Comparison of ENCODE assay signal across 10 cellular contexts in the genomic region with DNA sequence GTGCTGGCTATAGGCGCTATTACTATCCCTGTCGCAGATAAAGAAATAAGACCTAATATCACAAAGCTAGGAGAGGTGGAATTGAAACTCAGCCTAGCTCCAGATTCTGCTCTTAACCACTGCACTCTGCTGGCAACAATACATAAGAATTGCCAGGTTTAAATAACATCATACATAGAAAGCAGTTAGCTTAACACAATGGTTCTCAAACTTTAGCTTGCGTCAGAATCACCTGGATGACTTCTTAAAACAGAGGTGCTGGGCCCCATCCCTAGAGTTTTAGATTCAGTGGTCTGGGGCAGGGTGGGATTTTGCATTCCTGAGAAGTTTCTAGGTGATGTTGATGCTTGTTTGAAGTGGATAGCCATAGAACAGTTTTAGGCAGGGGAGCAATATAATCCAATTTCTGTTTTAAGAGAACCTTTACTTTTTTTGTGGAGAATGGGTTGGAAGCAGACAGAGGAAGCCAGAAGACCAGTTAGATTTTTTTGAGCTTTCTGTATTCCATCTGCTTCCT. TPM values are rescaled to one million over a fixed set of nuclear protein-coding genes. Genes with fewer than 3 reads are reported as not detected.
DNase-seq lines count a peak whose midpoint lies in the region; ATAC-seq and TF ChIP-seq lines count a peak whose summit lies in the region.
"Had no signal": no experiment of that assay in that cellular context is flagged by ENCODE, and none has a peak within 500 bp of the region (broad histone marks: within the 10 kb centered on the region; RNA-seq: fewer than 3 reads in every experiment).

No MANE protein-coding gene starts in this region.

- intact Hi-C loops in Calu3 (cut with micrococcal nuclease; ENCODE audit: unreplicated experiment), result no loop called here

- no TSS peak for BruUV-seq in Calu3 (replicated peaks; lab: Mats Ljungman, UMichigan)

- no peaks in the 10 kb centered on the region for H3K27me3 ChIP-seq in MG63

- H3K4me1 Mint-ChIP-seq in Calu3 (ENCODE audit: low read depth, unreplicated experiment) (peaks cover 17% of the 10 kb centered on the region), nephron progenitor cell (peaks cover 33% of the 10 kb centered on the region)
- peaks cover 27% of the 10 kb centered on the region for H3K4me1 Mint-ChIP-seq in central memory CD8-positive, alpha-beta T cell

- ATAC-seq in central memory CD8-positive, alpha-beta T cell (replicated peaks; ENCODE audit: extremely low read depth, poor library complexity, severe bottlenecking), result no peak
- ATAC-seq in GM21390 (IDR thresholded peaks at IDR 0.05; ENCODE audit: unreplicated experiment), result no peak

- peak overlapping the region; percentile 79 for H3K4me3 Mint-ChIP-seq in Calu3 (ENCODE audit: low read depth, unreplicated experiment)
- H3K4me3 Mint-ChIP-seq in central memory CD8-positive, alpha-beta T cell, result peak overlapping the region; percentile 79
- H3K4me3 Mint-ChIP-seq in nephron progenitor cell, result peak overlapping the region; percentile 82

- CTCF ChIA-PET in Calu3 (lab: Charles Lee), result interaction anchor here (1.1 to 2.6 kb wide), 3 partner anchors 18 to 48 kb away, joined by 3 to 15 read pairs (median 4); a partner anchor contains a TSS

- H3K27me3 Mint-ChIP-seq in Calu3 (ENCODE audit: unreplicated experiment) (peaks cover 19% of the 10 kb centered on the region), nephron progenitor cell (ENCODE audit: low read depth, poor library complexity) (peaks cover 12% of the 10 kb centered on the region)
- H3K27me3 Mint-ChIP-seq in central memory CD8-positive, alpha-beta T cell, result no peaks in the 10 kb centered on the region

- no peak for TF ChIP-seq CTCF in Calu3 (IDR thresholded peaks at IDR 0.05; ENCODE audit: unreplicated experiment)
- no peak for TF ChIP-seq CTCF in nephron progenitor cell (IDR thresholded peaks at IDR 0.05)

- no peak for DNase-seq in Calu3
- DNase-seq in MG63, result no peak
- DNase-seq in central memory CD8-positive, alpha-beta T cell (ENCODE audit: low spot score in 2 of 2), result no peak
- no peak for DNase-seq in nephron progenitor cell
- DNase-seq in NCI-H146 (lab: John Stamatoyannopoulos, UW), result no peak
- DNase-seq in cerebellar cortex (ENCODE audit: low spot score), result no peak
- no peak for DNase-seq in SHP77 (lab: John Stamatoyannopoulos, UW)
- DNase-seq: NCI-H2081 treated with DMSO at 0.1 percent for 48 hours had no signal

- peaks cover 20% of the 10 kb centered on the region for H3K36me3 ChIP-seq in MG63

- no peaks in the 10 kb centered on the region for H3K9me3 ChIP-seq in MG63

- H3K27ac Mint-ChIP-seq in Calu3 (ENCODE audit: unreplicated experiment) (no peak overlapping the region), nephron progenitor cell (no peak overlapping the region)
- H3K27ac Mint-ChIP-seq in central memory CD8-positive, alpha-beta T cell (ENCODE audit: low read depth), result no peak overlapping the region

- H3K9me3 Mint-ChIP-seq in Calu3 (ENCODE audit: low read depth, unreplicated experiment) (no peaks in the 10 kb centered on the region), nephron progenitor cell (no peaks in the 10 kb centered on the region)
- no peaks in the 10 kb centered on the region for H3K9me3 Mint-ChIP-seq in central memory CD8-positive, alpha-beta T cell

- peak overlapping the region; percentile 89 for H3K4me3 ChIP-seq in MG63

- H3K36me3 Mint-ChIP-seq in Calu3 (ENCODE audit: insufficient read depth, unreplicated experiment) (peaks cover 30% of the 10 kb centered on the region), nephron progenitor cell (ENCODE audit: low read depth) (peaks cover 5% of the 10 kb centered on the region)
- peaks cover 3% of the 10 kb centered on the region for H3K36me3 Mint-ChIP-seq in central memory CD8-positive, alpha-beta T cell (ENCODE audit: insufficient read depth)

RNA-seq across cellular contexts. Expression of a gene that starts 1.1 kb away (rescaled TPM):
- 62.0 and 74.5 TPM in 2 replicates for total RNA-seq in Calu3 (2022)
- 69.4 and 89.7 TPM in 2 replicates for total RNA-seq in MG63 (2014; rRNA removed; shearing (Covaris generic); ENCODE audit: low replicate concordance)

RNA-seq across cellular contexts. Expression of a gene that starts 3.8 kb away (rescaled TPM):
- not detected in 2 replicates for total RNA-seq in Calu3 (2022)
- total RNA-seq in MG63 (2014; rRNA removed; shearing (Covaris generic); ENCODE audit: low replicate concordance), result 0.16 TPM in 1 of 2 replicates, not detected in the other

RNA-seq across cellular contexts. Expression of a gene that starts 23.0 kb away (rescaled TPM):
- total RNA-seq in Calu3 (2022), result not detected in 2 replicates
- not detected in 2 replicates for total RNA-seq in MG63 (2014; rRNA removed; shearing (Covaris generic); ENCODE audit: low replicate concordance)
- total RNA-seq: myocyte had no signal

RNA-seq across cellular contexts. Expression of a gene that starts 24.4 kb away (rescaled TPM):
- total RNA-seq in Calu3 (2022), result 46.2 and 94.8 TPM in 2 replicates
- not detected in 2 replicates for total RNA-seq in MG63 (2014; rRNA removed; shearing (Covaris generic); ENCODE audit: low replicate concordance)

RNA-seq across cellular contexts. Expression of a gene that starts 48.3 kb away (rescaled TPM):
- 22.5 and 25.2 TPM in 2 replicates for total RNA-seq in Calu3 (2022)
- 3.3 and 15.3 TPM in 2 replicates for total RNA-seq in MG63 (2014; rRNA removed; shearing (Covaris generic); ENCODE audit: low replicate concordance)
